ENCODE assay signal across 9 cellular contexts in genomic region chr7:22350466-22351328, GRCh38. TPM values are rescaled to one million over a fixed set of nuclear protein-coding genes. Genes with fewer than 3 reads are reported as not detected.
DNase-seq lines count a peak whose midpoint lies in the region; ATAC-seq and TF ChIP-seq lines count a peak whose summit lies in the region.
"Had no signal": no experiment of that assay in that cellular context is flagged by ENCODE, and none has a peak within 500 bp of the region (broad histone marks: within the 10 kb centered on the region; RNA-seq: fewer than 3 reads in every experiment).

No MANE protein-coding gene starts in this region.

- ATAC-seq in GM21717 (IDR thresholded peaks at IDR 0.05; ENCODE audit: unreplicated experiment), result peak; percentile 51
- ATAC-seq in aorta (ENCODE audit: low FRiP score), result no peak

- no peaks in the 10 kb centered on the region for H3K36me3 Mint-ChIP-seq in neural progenitor cell

- H3K27me3 ChIP-seq in Karpas-422 (ENCODE audit: low read length), result no peaks in the 10 kb centered on the region
- peaks cover 14% of the 10 kb centered on the region for H3K27me3 ChIP-seq in neural progenitor cell
- peaks cover 0 to 6% of the 10 kb centered on the region in 2 donors for H3K27me3 ChIP-seq in aorta (ENCODE audit: control insufficient read depth in 1 of 2, insufficient read depth in 2 of 2, low read length in 1 of 2)

- WGBS in aorta, 2 donors, result 67 to 70% methylated on average over 2 of the region's 2 CpGs

- H3K4me1 Mint-ChIP-seq in neural progenitor cell, result peaks cover 2% of the 10 kb centered on the region

- H4K20me1 ChIP-seq in Karpas-422 (ENCODE audit: insufficient read depth, low read depth, low read length) (peaks cover 3% of the 10 kb centered on the region; the same call in 1 of the 2 replicates), neural progenitor cell (ENCODE audit: low read depth) (no peaks in the 10 kb centered on the region)

- H3K4me1 ChIP-seq in Karpas-422 (ENCODE audit: low read length) (peaks cover 75% of the 10 kb centered on the region), neural progenitor cell (no peaks in the 10 kb centered on the region), aorta (ENCODE audit: control insufficient read depth in 1 of 2, insufficient read depth in 2 of 2, low read length in 2 of 2) (no peaks in the 10 kb centered on the region)

- peaks cover 100% of the 10 kb centered on the region for H3K79me2 ChIP-seq in Karpas-422 (ENCODE audit: low read length)
- H3K79me2 ChIP-seq in neural progenitor cell (ENCODE audit: low read depth), result no peaks in the 10 kb centered on the region

- peak overlapping the region; percentile 70 for H3K27ac ChIP-seq in Karpas-422 (ENCODE audit: low read length)
- H3K27ac ChIP-seq in neural progenitor cell, result no peak overlapping the region
- H3K27ac ChIP-seq in aorta (ENCODE audit: low read depth in 1 of 2, low read length in 2 of 2), result no peak overlapping the region
- H3K27ac ChIP-seq: HL-60 had no signal

- no peak overlapping the region for H3K27ac Mint-ChIP-seq in neural progenitor cell

- TF ChIP-seq CTCF in foreskin fibroblast (IDR thresholded peaks at IDR 0.05; ENCODE audit: low read depth, low read length), result no peak
- TF ChIP-seq CTCF in neural progenitor cell (IDR thresholded peaks at IDR 0.05), result no peak

- no peaks in the 10 kb centered on the region for H3F3A ChIP-seq in neural progenitor cell (ENCODE audit: low read depth)

- H3K36me3 ChIP-seq in Karpas-422 (ENCODE audit: insufficient read depth, low read length) (peaks cover 43% of the 10 kb centered on the region), neural progenitor cell (no peaks in the 10 kb centered on the region), aorta (ENCODE audit: control insufficient read depth in 1 of 2, insufficient read depth in 2 of 2, low read length in 1 of 2) (no peaks in the 10 kb centered on the region)

- peaks cover 7% of the 10 kb centered on the region for H3K27me3 Mint-ChIP-seq in neural progenitor cell (ENCODE audit: insufficient read depth, low read depth)

- DNase-seq in Daoy (ENCODE audit: low read depth) (peak; percentile 76), Karpas-422 (no peak), foreskin fibroblast (peak; percentile 31 to 38), neural progenitor cell (ENCODE audit: low spot score) (no peak), occipital lobe (lab: John Stamatoyannopoulos, UW) (no peak), aorta (no peak)
- no peak for DNase-seq in activated CD4-positive, alpha-beta T cell treated with anti-CD3 and anti-CD28 coated beads for 4 hours

- no peak overlapping the region for H3K9ac ChIP-seq in Karpas-422 (ENCODE audit: low read length)
- no peak overlapping the region for H3K9ac ChIP-seq in neural progenitor cell

- H3K9me3 Mint-ChIP-seq in neural progenitor cell, result peaks cover 25% of the 10 kb centered on the region

- no peaks in the 10 kb centered on the region for H3K9me2 ChIP-seq in Karpas-422 (replicated peaks; ENCODE audit: insufficient read depth, low read length)

- H2AFZ ChIP-seq in Karpas-422 (ENCODE audit: low read length) (no peak overlapping the region), neural progenitor cell (replicated peaks) (no peak overlapping the region)

- H3K4me2 ChIP-seq in Karpas-422 (ENCODE audit: low read depth, low read length, poor library complexity, severe bottlenecking) (peak overlapping the region; percentile 56), neural progenitor cell (no peak overlapping the region)

- H3K4me3 Mint-ChIP-seq in neural progenitor cell, result no peak overlapping the region

- peaks cover 11% of the 10 kb centered on the region; the same call in 1 of the 2 replicates for H3K9me3 ChIP-seq in Karpas-422 (ENCODE audit: low read length)
- H3K9me3 ChIP-seq in neural progenitor cell (ENCODE audit: low read depth), result no peaks in the 10 kb centered on the region
- peaks cover 4% of the 10 kb centered on the region for H3K9me3 ChIP-seq in aorta (ENCODE audit: control insufficient read depth, low read length)

- intact Hi-C loops in aorta (cut with DNase I), result no loop called here

- H3K4me3 ChIP-seq in Karpas-422 (ENCODE audit: low read length) (0 out of 2 replicates have a peak overlapping the region, but pooled peaks have one; percentile 36), foreskin fibroblast (ENCODE audit: low read depth in 1 of 2, low read length in 2 of 2) (no peak overlapping the region), neural progenitor cell (no peak overlapping the region), aorta (ENCODE audit: low read length in 2 of 2) (no peak overlapping the region)

RNA-seq across cellular contexts. Expression of gene RAPGEF5, which starts 6.3 kb away (rescaled TPM):
- total RNA-seq in Daoy (2014; rRNA removed; shearing (Covaris generic)), result 1.8 and 6.3 TPM in 2 replicates
- total RNA-seq in Karpas-422 (2014; rRNA removed; shearing (Covaris generic); ENCODE audit: low replicate concordance), result 80.1 and 81.6 TPM in 2 replicates
- 4.6 and 5.7 TPM in 2 replicates for total RNA-seq in neural progenitor cell (ENCODE audit: low replicate concordance)
- 81.4 TPM for total RNA-seq in occipital lobe
- 10 to 100 TPM; 68.1 to 77.1 TPM for total RNA-seq in aorta
- polyA plus RNA-seq in aorta, result 10 to 100 TPM in 1 of 2 donors, 1 to 10 TPM in 1; 8.4 to 21.9 TPM

Comparison
In these comparisons a context has a peak if more than half of its experiments do, and no peak if none do; other contexts are left out.
1. DNase-seq: peak in Daoy (single experiment) and foreskin fibroblast (2 of 2); none in Karpas-422 (single experiment), neural progenitor cell (single experiment), occipital lobe (single experiment), activated CD4-positive, alpha-beta T cell treated with anti-CD3 and anti-CD28 coated beads for 4 hours (0 of 2) and aorta (0 of 2).